24 cellular contexts compared by ENCODE assay signal in the genomic region with DNA sequence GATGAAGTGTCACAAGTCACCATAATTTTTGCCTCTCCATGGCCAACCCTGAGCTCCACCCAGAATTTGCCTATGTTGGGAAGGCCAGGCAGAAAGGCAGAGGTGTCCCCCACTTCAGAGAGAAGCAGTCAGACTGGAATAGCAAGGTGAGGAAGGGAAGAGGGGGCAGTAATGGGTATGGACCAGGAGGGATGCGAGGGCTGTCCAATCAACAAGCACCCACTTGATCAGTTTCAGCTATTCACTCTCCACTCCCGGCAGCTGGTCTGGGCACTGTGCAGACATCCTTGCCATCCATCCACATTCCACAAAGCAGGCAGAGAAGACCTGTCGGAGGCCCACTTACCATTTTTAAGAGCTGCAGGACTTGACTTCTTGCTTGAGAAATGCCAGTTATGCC.
"Had no signal": no experiment of that assay in that cellular context is flagged by ENCODE, and none has a peak within 500 bp of the region (broad histone marks: within the 10 kb centered on the region; RNA-seq: fewer than 3 reads in every experiment).

No MANE protein-coding gene starts in this region.

- H3K27ac Mint-ChIP-seq: activated CD8-positive, alpha-beta T cell treated with anti-CD3 and anti-CD28 coated beads for 36 hours; activated T-cell treated with anti-CD3 and anti-CD28 coated beads, Interleukin-2, amount 50 U/mL, for 72 hours; brain had no signal

- DNase-seq: activated CD4-positive, alpha-beta T cell treated with anti-CD3 and anti-CD28 coated beads for 4 hours; activated CD8-positive, alpha-beta memory T cell treated with anti-CD3 and anti-CD28 coated beads, Interleukin-2, amount 50 U/mL, for 4 hours; activated CD8-positive, alpha-beta T cell treated with anti-CD3 and anti-CD28 coated beads for 36 hours; activated naive CD4-positive, alpha-beta T cell treated with anti-CD3 and anti-CD28 coated beads, Interleukin-2, amount 50 U/mL, for 16 hours; activated T-cell treated with anti-CD3 and anti-CD28 coated beads, Interleukin-2, amount 50 U/mL, for 72 hours; amygdala; Kasumi-1; KBM-7; NCI-H1105 treated with DMSO at 0.1 percent for 48 hours; NCI-H146; NCI-H187 treated with DMSO at 0.1 percent for 48 hours; NCI-H2081 treated with DMSO at 0.1 percent for 48 hours; NCI-H345; NCI-H524; Peyer's patch; Right ventricle myocardium superior; SJCRH30; SK-N-SH; T-helper 1 cell; WERI-Rb-1 had no signal

- ATAC-seq: activated CD4-positive, CD25-positive, alpha-beta regulatory T cell treated with anti-CD3 and anti-CD28 coated beads, Interleukin-2, amount 50 U/mL, for 24 hours; activated CD8-positive, alpha-beta T cell treated with anti-CD3 and anti-CD28 coated beads for 36 hours; activated T-cell treated with anti-CD3 and anti-CD28 coated beads, Interleukin-2, amount 50 U/mL, for 72 hours had no signal

- H3K27me3 ChIP-seq: cardiac muscle cell, Peyer's patch, SJCRH30 had no signal

- H3K27me3 Mint-ChIP-seq: brain had no signal

- H3K27ac ChIP-seq: cardiac muscle cell, Peyer's patch, RWPE1, SJCRH30, WERI-Rb-1 had no signal

- H3K9me3 Mint-ChIP-seq: activated CD8-positive, alpha-beta T cell treated with anti-CD3 and anti-CD28 coated beads for 36 hours; activated T-cell treated with anti-CD3 and anti-CD28 coated beads, Interleukin-2, amount 50 U/mL, for 72 hours; brain had no signal

- H3K9ac ChIP-seq: SK-N-SH had no signal

- H3K9me3 ChIP-seq: Peyer's patch, SJCRH30, SK-N-SH had no signal

- H3K36me3 Mint-ChIP-seq: brain had no signal

- H3K4me3 Mint-ChIP-seq: activated CD8-positive, alpha-beta T cell treated with anti-CD3 and anti-CD28 coated beads for 36 hours; activated T-cell treated with anti-CD3 and anti-CD28 coated beads, Interleukin-2, amount 50 U/mL, for 72 hours; brain had no signal

- H3K4me2 ChIP-seq: SK-N-SH had no signal

- H3K36me3 ChIP-seq: cardiac muscle cell, Peyer's patch, SJCRH30, WERI-Rb-1 had no signal

- H3K4me1 Mint-ChIP-seq: brain had no signal

- H3K4me3 ChIP-seq: cardiac muscle cell, Peyer's patch, SJCRH30 had no signal
